Comparison of ENCODE assay signal across 12 cellular contexts in the genomic region with DNA sequence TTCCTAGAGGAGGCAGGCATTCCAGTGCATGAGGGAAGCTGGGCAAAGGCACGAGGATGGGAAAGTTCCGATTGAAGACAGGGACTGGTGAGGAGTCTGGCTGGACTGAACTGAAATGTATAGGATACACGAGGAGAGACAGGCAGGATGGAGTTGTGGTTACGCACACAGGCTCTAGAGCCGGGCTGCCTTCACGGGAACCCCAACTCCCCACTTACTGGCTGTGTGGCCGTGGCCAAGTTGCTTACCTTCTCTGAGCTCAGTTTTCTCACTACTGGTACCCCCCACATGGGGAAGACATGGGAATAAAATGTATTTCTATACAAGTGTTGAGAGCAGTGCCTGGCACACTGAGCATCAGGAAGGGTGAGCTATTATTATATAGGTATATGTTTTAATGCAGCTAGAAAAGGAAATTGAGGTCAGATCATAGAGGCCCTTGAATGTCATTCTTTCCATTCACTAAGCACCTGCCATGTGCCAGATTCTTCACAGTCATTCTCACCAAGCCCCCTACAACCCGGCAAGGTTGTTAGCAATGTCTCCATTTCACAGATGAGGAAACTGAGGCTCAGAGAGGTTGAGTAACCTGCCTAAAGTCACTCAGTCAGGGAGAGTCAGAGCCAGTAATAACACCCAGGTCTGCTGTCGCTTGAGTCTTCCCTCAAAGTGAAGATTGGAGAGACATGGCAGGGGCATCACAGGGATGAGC. TPM values are rescaled to one million over a fixed set of nuclear protein-coding genes. Genes with fewer than 3 reads are reported as not detected.
DNase-seq lines count a peak whose midpoint lies in the region; ATAC-seq and TF ChIP-seq lines count a peak whose summit lies in the region.
"Had no signal": no experiment of that assay in that cellular context is flagged by ENCODE, and none has a peak within 500 bp of the region (broad histone marks: within the 10 kb centered on the region; RNA-seq: fewer than 3 reads in every experiment).

No MANE protein-coding gene starts in this region.

- H3K56ac ChIP-seq in IMR-90 (ENCODE audit: extremely low read depth, insufficient read depth, low read length): no peak overlapping the region

- H3K9me1 ChIP-seq in IMR-90 (ENCODE audit: insufficient read depth, low read length): peaks cover 33% of the 10 kb centered on the region

- intact Hi-C loops in IMR-90 (cut with micrococcal nuclease): no loop called here

- no peak overlapping the region for H3K23ac ChIP-seq in IMR-90 (ENCODE audit: low read depth, low read length)

- H3K4me1 ChIP-seq in IMR-90 (ENCODE audit: control insufficient read depth, insufficient read depth, low read length): peaks cover 30% of the 10 kb centered on the region

- H3K36me3 ChIP-seq in IMR-90 (ENCODE audit: control insufficient read depth, insufficient read depth, low read length): no peaks in the 10 kb centered on the region
- H3K36me3 ChIP-seq: WERI-Rb-1 had no signal

- H3K18ac ChIP-seq in IMR-90 (ENCODE audit: low read depth, low read length): no peak overlapping the region

- H3K4me2 ChIP-seq in IMR-90 (ENCODE audit: low read depth, low read length): no peak overlapping the region

- peaks cover 70% of the 10 kb centered on the region for H4K20me1 ChIP-seq in IMR-90 (ENCODE audit: insufficient read depth, low read length)

- POLR2A ChIA-PET in IMR-90 (lab: Charles Lee; ENCODE audit: unreplicated experiment): interaction anchor here (1.4 kb wide), 1 partner anchor 8 kb away, joined by 4 read pairs; no protein-coding TSS in a partner anchor

- H2AFZ ChIP-seq in IMR-90 (replicated peaks; ENCODE audit: low read length, poor library complexity): peak overlapping the region; percentile 48

- H3K9me3 ChIP-seq in IMR-90 (ENCODE audit: control insufficient read depth, insufficient read depth, low read length): no peaks in the 10 kb centered on the region

- H3K4ac ChIP-seq in IMR-90 (ENCODE audit: low read depth, low read length): peak overlapping the region; percentile 41

- H2BK5ac ChIP-seq in IMR-90 (ENCODE audit: low read depth, low read length, poor library complexity, severe bottlenecking): no peak overlapping the region

- no peak for TF ChIP-seq POLR2A in IMR-90 (IDR thresholded peaks at IDR 0.05; ENCODE audit: low read depth, low read length)

- H4K5ac ChIP-seq in IMR-90 (ENCODE audit: low read depth, low read length): no peak overlapping the region

- BruUV-seq in IMR-90 (replicated peaks; lab: Mats Ljungman, UMichigan): no TSS peak

- no peak overlapping the region for H2BK20ac ChIP-seq in IMR-90 (ENCODE audit: low read depth, low read length)

- no peak overlapping the region for H3K4me3 ChIP-seq in IMR-90 (ENCODE audit: insufficient read depth, low read depth, low read length)

- 0 out of 4 replicates have a peak overlapping the region, but pooled peaks of 1 of the 2 experiments have one; percentile 14 for H4K8ac ChIP-seq in IMR-90 (ENCODE audit: low read depth in 2 of 2, low read length in 2 of 2)

- H2AK5ac ChIP-seq in IMR-90 (ENCODE audit: low read depth, low read length): peak overlapping the region; percentile 72

- H4K91ac ChIP-seq in IMR-90 (ENCODE audit: insufficient read depth, low read depth, low read length): peak overlapping the region; percentile 11; the same call in 1 of the 2 replicates

- no peak overlapping the region for H2BK120ac ChIP-seq in IMR-90 (ENCODE audit: low read depth, low read length)

- peak; percentile 13 for ATAC-seq in GM21447 (IDR thresholded peaks at IDR 0.05; ENCODE audit: unreplicated experiment)
- ATAC-seq in IMR-90 (ENCODE audit: low read depth): no peak
- ATAC-seq in stimulated activated naive CD8-positive, alpha-beta T cell treated with anti-CD3 and anti-CD28 coated beads, Interleukin-15, Interleukin-2, amounts not matched to agents 100 U/mL and 50 U/mL, for 24 hours: peak; percentile 59
- no peak for ATAC-seq in HG02610 (IDR thresholded peaks at IDR 0.05; ENCODE audit: unreplicated experiment)

- TF ChIP-seq RAD21 in IMR-90 (IDR thresholded peaks at IDR 0.05; ENCODE audit: low read length): no peak

- dilution Hi-C loops in IMR-90 (cut with HindIII; ENCODE audit: low sequenced_read_pairs, unreplicated experiment): no loop called here

- CTCF ChIA-PET in IMR-90 (lab: Yijun Ruan, JAX): no interaction called here

- in situ Hi-C loops in IMR-90 (cut with MboI; ENCODE audit: low sequenced_read_pairs): no loop called here

- no peaks in the 10 kb centered on the region for H3K27me3 ChIP-seq in IMR-90 (ENCODE audit: control insufficient read depth, insufficient read depth, low read length)

- no peak overlapping the region for H3K14ac ChIP-seq in IMR-90 (replicated peaks; ENCODE audit: low read depth, low read length)

- DNase-seq in IMR-90 (no peak), epithelial cell of prostate (ENCODE audit: low read depth, low spot score) (no peak), GOT3 (lab: John Stamatoyannopoulos, UW) (no peak), NCI-H524 treated with DMSO at 0.1 percent for 48 hours (lab: John Stamatoyannopoulos, UW) (no peak)
- peak; percentile 30 for DNase-seq in stimulated activated naive CD8-positive, alpha-beta T cell treated with anti-CD3 and anti-CD28 coated beads, Interleukin-15, Interleukin-2, amounts not matched to agents 100 U/mL and 50 U/mL, for 24 hours
- DNase-seq: activated gamma-delta T cell treated with Interleukin-2 at 50 U/mL for 16 hours; effector CD4-positive, alpha-beta T cell; KBM-7; NCI-H2171 treated with DMSO at 0.1 percent for 48 hours; WERI-Rb-1 had no signal

- no peak overlapping the region for H3K9ac ChIP-seq in IMR-90 (ENCODE audit: low read depth, low read length)

- no peak for TF ChIP-seq CTCF in IMR-90 (conservative IDR thresholded peaks at IDR 0.05; ENCODE audit: low read depth, low read length)

- peak overlapping the region; percentile 59; the same call in 1 of the 3 replicates for H2BK15ac ChIP-seq in IMR-90 (ENCODE audit: low read depth, low read length)

- H2AK9ac ChIP-seq in IMR-90 (replicated peaks; ENCODE audit: low read depth, low read length, poor library complexity): peak overlapping the region; percentile 20

- 90% methylated on average over 4 of the region's 9 CpGs; no CpG with 5 or more reads in 1 of the 2 experiments for WGBS in IMR-90 (ENCODE audit: extremely low coverage in 2 of 2, insufficient read length in 1 of 2), 2 experiments

- H3K79me1 ChIP-seq in IMR-90 (ENCODE audit: low read depth in 1 of 2, low read length in 2 of 2): peaks cover 22 to 98% of the 10 kb centered on the region in 2 experiments; a peak in 3 of 4 replicates

- H3K27ac ChIP-seq in IMR-90 (ENCODE audit: insufficient read depth, low read length): no peak overlapping the region
- peak overlapping the region; percentile 89 for H3K27ac ChIP-seq in epithelial cell of prostate
- H3K27ac ChIP-seq: WERI-Rb-1 had no signal

TF ChIP-seq in IMR-90, 13 proteins besides CTCF, POLR2A, EP300 and RAD21:
- TF ChIP-seq RFX5 (IDR thresholded peaks at IDR 0.05; ENCODE audit: low read depth, low read length) (no peak), BHLHE40 (IDR thresholded peaks at IDR 0.05; ENCODE audit: low read depth, low read length) (no peak), USF2 (IDR thresholded peaks at IDR 0.05; ENCODE audit: low read depth, low read length) (no peak), CEBPB (IDR thresholded peaks at IDR 0.05; ENCODE audit: low read depth, low read length) (no peak), MXI1 (IDR thresholded peaks at IDR 0.05; ENCODE audit: borderline replicate concordance, low read depth, low read length) (no peak), NFE2L2 (IDR thresholded peaks at IDR 0.05; ENCODE audit: low read depth, low read length) (no peak), CHD1 (IDR thresholded peaks at IDR 0.05; ENCODE audit: low read depth, low read length) (no peak), MAFK (IDR thresholded peaks at IDR 0.05; ENCODE audit: low read depth, low read length) (no peak), FOS (IDR thresholded peaks at IDR 0.05; ENCODE audit: low read depth, low read length) (no peak), RCOR1 (IDR thresholded peaks at IDR 0.05; ENCODE audit: insufficient replicate concordance, low read length) (no peak), SMC3 (IDR thresholded peaks at IDR 0.05; ENCODE audit: low read depth, low read length) (no peak), MAZ (IDR thresholded peaks at IDR 0.05; ENCODE audit: borderline replicate concordance, low read depth, low read length) (no peak)
- TF ChIP-seq, protein P1, sequence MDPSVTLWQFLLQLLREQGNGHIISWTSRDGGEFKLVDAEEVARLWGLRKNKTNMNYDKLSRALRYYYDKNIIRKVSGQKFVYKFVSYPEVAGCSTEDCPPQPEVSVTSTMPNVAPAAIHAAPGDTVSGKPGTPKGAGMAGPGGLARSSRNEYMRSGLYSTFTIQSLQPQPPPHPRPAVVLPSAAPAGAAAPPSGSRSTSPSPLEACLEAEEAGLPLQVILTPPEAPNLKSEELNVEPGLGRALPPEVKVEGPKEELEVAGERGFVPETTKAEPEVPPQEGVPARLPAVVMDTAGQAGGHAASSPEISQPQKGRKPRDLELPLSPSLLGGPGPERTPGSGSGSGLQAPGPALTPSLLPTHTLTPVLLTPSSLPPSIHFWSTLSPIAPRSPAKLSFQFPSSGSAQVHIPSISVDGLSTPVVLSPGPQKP (IDR thresholded peaks at IDR 0.05; ENCODE audit: borderline replicate concordance, low read depth, low read length): no peak

RNA-seq across cellular contexts. Expression of gene CHST3, which starts 9.7 kb away (rescaled TPM):
- 9.0 and 10.6 TPM in 2 replicates for total RNA-seq in IMR-90 (2012; rRNA removed)
- polyA plus RNA-seq in IMR-90 (2012; rRNA removed): 8.6 and 9.1 TPM in 2 replicates
- polyA plus RNA-seq in IMR-90 (2012; cell fraction: cytosol; rRNA removed): 5.5 and 6.1 TPM in 2 replicates
- polyA plus RNA-seq in IMR-90 (2012; cell fraction: nucleus; rRNA removed; ENCODE audit: low replicate concordance): 5.5 and 7.2 TPM in 2 replicates

Comparison
In these comparisons a context has a peak if more than half of its experiments do, and no peak if none do; other contexts are left out.
1. ATAC-seq: peak in GM21447 (single experiment) and stimulated activated naive CD8-positive, alpha-beta T cell treated with anti-CD3 and anti-CD28 coated beads, Interleukin-15, Interleukin-2, amounts not matched to agents 100 U/mL and 50 U/mL, for 24 hours (single experiment); none in IMR-90 (single experiment) and HG02610 (single experiment).